ENCODE assay signal across 1 cellular context in genomic region chr19:54707932-54708331, GRCh38.
TF ChIP-seq lines count a peak whose summit lies in the region.

No MANE protein-coding gene starts in this region.

TF ChIP-seq in GM12878, 131 proteins besides CTCF, POLR2A, EP300 and RAD21 (continues in another document):
- TF ChIP-seq STAT1 (conservative IDR thresholded peaks at IDR 0.05): no peak
- TF ChIP-seq POLR2AphosphoS2 (IDR thresholded peaks at IDR 0.05; ENCODE audit: low read depth, low read length): no peak
- TF ChIP-seq NBN (IDR thresholded peaks at IDR 0.05): no peak
- no peak for TF ChIP-seq SUPT20H (IDR thresholded peaks at IDR 0.05; ENCODE audit: borderline replicate concordance, control insufficient read depth, low read depth, low read length)
- TF ChIP-seq MTA3 (IDR thresholded peaks at IDR 0.05; ENCODE audit: borderline replicate concordance, low read length): no peak
- no peak for TF ChIP-seq IRF3 (IDR thresholded peaks at IDR 0.05)
- no peak for TF ChIP-seq CREB1 (IDR thresholded peaks at IDR 0.05; ENCODE audit: low read depth)
- 0 out of 2 replicates have a peak, but pooled peaks have one; percentile 12 for TF ChIP-seq YY1 (IDR thresholded peaks at IDR 0.05; ENCODE audit: low read depth, low read length)
- no peak for TF ChIP-seq ZBED1 (IDR thresholded peaks at IDR 0.05; ENCODE audit: borderline replicate concordance)
- TF ChIP-seq ZZZ3 (IDR thresholded peaks at IDR 0.05; ENCODE audit: control insufficient read depth, insufficient read length, low read depth): no peak
- peak; percentile 87 for TF ChIP-seq RUNX3 (IDR thresholded peaks at IDR 0.05; ENCODE audit: low read length)
- peak; percentile 90 for TF ChIP-seq TCF3 (IDR thresholded peaks at IDR 0.05; ENCODE audit: borderline replicate concordance, insufficient read depth, low read depth, low read length)
- TF ChIP-seq SMC3 (IDR thresholded peaks at IDR 0.05; ENCODE audit: borderline replicate concordance, low read length): no peak
- no peak for TF ChIP-seq IRF4 (IDR thresholded peaks at IDR 0.05; ENCODE audit: low read depth, low read length)
- 0 out of 2 replicates have a peak, but pooled peaks have one; percentile 34 for TF ChIP-seq GABPA (IDR thresholded peaks at IDR 0.05; ENCODE audit: low read depth)
- no peak for TF ChIP-seq MTA2 (IDR thresholded peaks at IDR 0.05; ENCODE audit: low read depth)
- no peak for TF ChIP-seq PBX3 (IDR thresholded peaks at IDR 0.05; ENCODE audit: insufficient replicate concordance, low read depth, low read length)
- TF ChIP-seq TCF12 (IDR thresholded peaks at IDR 0.05; ENCODE audit: low read depth, low read length): peak; percentile 83
- TF ChIP-seq E4F1 (IDR thresholded peaks at IDR 0.05; ENCODE audit: borderline replicate concordance, partially characterized antibody): no peak
- no peak for TF ChIP-seq MXI1 (IDR thresholded peaks at IDR 0.05; ENCODE audit: low read depth, low read length)
- TF ChIP-seq RAD51 (IDR thresholded peaks at IDR 0.05): no peak
- no peak for TF ChIP-seq CHD1 (IDR thresholded peaks at IDR 0.05; ENCODE audit: low read depth, low read length)
- TF ChIP-seq POU2F2 (IDR thresholded peaks at IDR 0.05; ENCODE audit: borderline replicate concordance, low read depth, low read length): no peak
- TF ChIP-seq FOS (IDR thresholded peaks at IDR 0.05; ENCODE audit: borderline replicate concordance, extremely low read depth, insufficient read length): no peak
- no peak for TF ChIP-seq ZBTB11 (CRISPR knock-in tag; IDR thresholded peaks at IDR 0.05)
- TF ChIP-seq JUND (IDR thresholded peaks at IDR 0.05; ENCODE audit: low read depth, low read length): no peak
- no peak for TF ChIP-seq ZNF592 (IDR thresholded peaks at IDR 0.05)
- TF ChIP-seq RELA (IDR thresholded peaks at IDR 0.05; ENCODE audit: borderline replicate concordance, partially characterized antibody): no peak
- no peak for TF ChIP-seq SREBF2 (IDR thresholded peaks at IDR 0.05; ENCODE audit: low read length)
- TF ChIP-seq ESRRA (IDR thresholded peaks at IDR 0.05; ENCODE audit: low read length): no peak
- no peak for TF ChIP-seq LARP7 (IDR thresholded peaks at IDR 0.05)
- no peak for TF ChIP-seq FOXK2 (IDR thresholded peaks at IDR 0.05)
- TF ChIP-seq SRF (IDR thresholded peaks at IDR 0.05; ENCODE audit: low read depth in 2 of 2, low read length in 2 of 2): no peak
- no peak for TF ChIP-seq CBFB (IDR thresholded peaks at IDR 0.05; ENCODE audit: low read depth)
- TF ChIP-seq KDM1A (IDR thresholded peaks at IDR 0.05; ENCODE audit: borderline replicate concordance): no peak
- no peak for TF ChIP-seq TARDBP (IDR thresholded peaks at IDR 0.05; ENCODE audit: borderline replicate concordance)
- no peak for TF ChIP-seq MYB (IDR thresholded peaks at IDR 0.05; ENCODE audit: borderline replicate concordance, low read depth, low read length)
- TF ChIP-seq USF1 (IDR thresholded peaks at IDR 0.05; ENCODE audit: borderline replicate concordance, extremely low read length, insufficient read depth, low read depth, low read length): peak; percentile 23
- no peak for TF ChIP-seq PML (IDR thresholded peaks at IDR 0.05; ENCODE audit: low read length)
- no peak for TF ChIP-seq HDAC2 (IDR thresholded peaks at IDR 0.05)
- no peak for TF ChIP-seq ZBTB4 (CRISPR knock-in tag; IDR thresholded peaks at IDR 0.05)
- TF ChIP-seq ATF2 (IDR thresholded peaks at IDR 0.05; ENCODE audit: low read length): no peak
- no peak for TF ChIP-seq NR2C1 (IDR thresholded peaks at IDR 0.05)
- no peak for TF ChIP-seq CBX3 (IDR thresholded peaks at IDR 0.05; ENCODE audit: borderline replicate concordance, low read depth)
- no peak for TF ChIP-seq CHD4 (IDR thresholded peaks at IDR 0.05)
- TF ChIP-seq NR2F1 (conservative IDR thresholded peaks at IDR 0.05): no peak
- no peak for TF ChIP-seq RFX5 (IDR thresholded peaks at IDR 0.05; ENCODE audit: low read depth, low read length)
- no peak for TF ChIP-seq SIN3A (IDR thresholded peaks at IDR 0.05; ENCODE audit: low read depth, low read length)
